11 cellular contexts compared by ENCODE assay signal in the genomic region with DNA sequence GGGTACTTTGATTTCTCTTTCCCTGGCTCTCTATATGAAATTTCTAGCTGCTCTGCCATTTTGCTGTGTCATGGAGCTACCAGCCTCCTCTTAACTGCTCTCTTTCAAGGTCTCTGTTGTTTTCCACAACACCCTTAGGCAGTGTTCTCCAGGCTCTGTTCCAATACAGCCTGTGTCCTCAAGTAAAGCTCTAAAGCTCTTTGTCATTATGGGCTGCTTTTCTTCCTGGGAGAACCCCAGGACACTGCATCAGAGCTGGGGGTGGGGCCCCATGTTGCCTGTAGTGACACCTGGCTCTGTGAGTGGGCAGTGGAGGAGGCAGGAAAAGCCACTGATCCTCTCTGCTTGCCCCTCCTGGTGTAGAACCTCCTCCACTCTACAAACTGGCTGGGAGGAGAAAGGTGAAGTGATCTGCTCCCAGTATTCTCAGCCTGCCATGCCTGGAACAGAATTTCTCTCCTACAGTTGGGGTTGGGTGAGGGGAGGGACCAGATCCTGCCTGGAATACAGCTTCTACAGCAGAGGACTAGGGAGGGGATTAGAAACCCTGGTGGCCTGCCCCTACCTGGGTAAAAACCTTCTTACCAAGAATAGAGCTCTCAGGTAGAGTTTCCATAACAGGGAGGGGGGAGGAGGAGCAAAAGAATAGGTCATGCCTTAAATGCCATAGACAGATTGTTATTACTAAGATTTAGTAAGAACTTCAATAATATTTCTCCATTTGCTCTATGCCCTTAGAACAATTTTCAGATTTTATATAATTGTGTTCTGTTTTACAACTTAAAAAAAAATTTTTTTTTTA. TPM values are rescaled to one million over a fixed set of nuclear protein-coding genes. Genes with fewer than 3 reads are reported as not detected.
DNase-seq lines count a peak whose midpoint lies in the region; ATAC-seq and TF ChIP-seq lines count a peak whose summit lies in the region.
"Had no signal": no experiment of that assay in that cellular context is flagged by ENCODE, and none has a peak within 500 bp of the region (broad histone marks: within the 10 kb centered on the region; RNA-seq: fewer than 3 reads in every experiment).

No MANE protein-coding gene starts in this region.

- no peaks in the 10 kb centered on the region for H3K9me3 ChIP-seq in SK-N-MC (ENCODE audit: low read depth, low read length)
- no peaks in the 10 kb centered on the region for H3K9me3 ChIP-seq in testis

- H3K27ac Mint-ChIP-seq in activated naive CD4-positive, alpha-beta T cell treated with anti-CD3 and anti-CD28 coated beads for 36 hours, result no peak overlapping the region
- H3K27ac Mint-ChIP-seq: B cell, immature natural killer cell had no signal

- no peak for TF ChIP-seq CTCF in testis (IDR thresholded peaks at IDR 0.05)

- H3K4me3 ChIP-seq in SK-N-MC, result peak overlapping the region; percentile 20; the same call in 1 of the 2 replicates
- H3K4me3 ChIP-seq in testis, result no peak overlapping the region

- H3K4me1 ChIP-seq in testis, result peaks cover 4% of the 10 kb centered on the region

- DNase-seq in activated naive CD4-positive, alpha-beta T cell treated with anti-CD3 and anti-CD28 coated beads for 36 hours, result peak; percentile 48
- DNase-seq in activated naive CD4-positive, alpha-beta T cell treated with Interleukin-2 at 50 U/mL for 16 hours, result no peak
- DNase-seq in SK-N-MC (ENCODE audit: low read depth, low spot score) (peak; percentile 45), iPS DF 4.7 (ENCODE audit: extremely low read depth, low spot score) (peak; percentile 44), testis (peak; percentile 18), GM03348 (ENCODE audit: low spot score) (no peak), NOMO-1 treated with DMSO at 0.1 percent for 48 hours (lab: John Stamatoyannopoulos, UW; ENCODE audit: unreplicated experiment) (no peak)
- DNase-seq: immature natural killer cell, NCI-H2227 treated with DMSO at 0.1 percent for 48 hours had no signal

- TF ChIP-seq POLR2A in testis (IDR thresholded peaks at IDR 0.05), result no peak

- peaks cover 4% of the 10 kb centered on the region for H3K9me3 Mint-ChIP-seq in activated naive CD4-positive, alpha-beta T cell treated with anti-CD3 and anti-CD28 coated beads for 36 hours
- H3K9me3 Mint-ChIP-seq: immature natural killer cell had no signal

- no peak for ATAC-seq in GM21447 (IDR thresholded peaks at IDR 0.05; ENCODE audit: unreplicated experiment)

- no peaks in the 10 kb centered on the region for H3K36me3 ChIP-seq in SK-N-MC (ENCODE audit: insufficient read depth, low read length)
- no peaks in the 10 kb centered on the region for H3K36me3 ChIP-seq in testis (ENCODE audit: low read depth, missing control alignments)

- H3K27me3 ChIP-seq in testis, result no peaks in the 10 kb centered on the region

- no peak overlapping the region for H3K4me3 Mint-ChIP-seq in activated naive CD4-positive, alpha-beta T cell treated with anti-CD3 and anti-CD28 coated beads for 36 hours
- H3K4me3 Mint-ChIP-seq: B cell, immature natural killer cell had no signal

- H3K4me1 Mint-ChIP-seq in activated naive CD4-positive, alpha-beta T cell treated with anti-CD3 and anti-CD28 coated beads for 36 hours (ENCODE audit: low read depth), result peaks cover 7% of the 10 kb centered on the region
- H3K4me1 Mint-ChIP-seq: B cell, immature natural killer cell had no signal

- H3K36me3 Mint-ChIP-seq in activated naive CD4-positive, alpha-beta T cell treated with anti-CD3 and anti-CD28 coated beads for 36 hours (ENCODE audit: low read depth), result no peaks in the 10 kb centered on the region
- H3K36me3 Mint-ChIP-seq: immature natural killer cell had no signal

- H3K27me3 Mint-ChIP-seq in activated naive CD4-positive, alpha-beta T cell treated with anti-CD3 and anti-CD28 coated beads for 36 hours (ENCODE audit: low read depth), result no peaks in the 10 kb centered on the region
- H3K27me3 Mint-ChIP-seq: B cell had no signal

- intact Hi-C loops in activated naive CD4-positive, alpha-beta T cell treated with anti-CD3 and anti-CD28 coated beads for 36 hours (cut with micrococcal nuclease), result no loop called here
- intact Hi-C loops in testis (cut with DNase I; ENCODE audit: low total_unique reads), result no loop called here

- peak overlapping the region; percentile 44 for H3K9ac ChIP-seq in SK-N-MC (ENCODE audit: insufficient read length)

- CTCF ChIA-PET in activated naive CD4-positive, alpha-beta T cell treated with anti-CD3 and anti-CD28 coated beads for 36 hours (lab: Charles Lee), result interaction anchor here (0.9 to 1.0 kb wide), 2 partner anchors 19 to 134 kb away, joined by 3 read pairs; no protein-coding TSS in a partner anchor

- peak overlapping the region; percentile 93 for H3K27ac ChIP-seq in SK-N-MC
- no peak overlapping the region for H3K27ac ChIP-seq in testis

RNA-seq across cellular contexts. Expression of a gene that starts 33.7 kb away (rescaled TPM):
- 1 to 10 TPM; 7.2 to 7.9 TPM for total RNA-seq in activated naive CD4-positive, alpha-beta T cell treated with anti-CD3 and anti-CD28 coated beads for 36 hours
- 10 to 100 TPM; 25.7 to 35.7 TPM for total RNA-seq in testis
- 35.9 TPM for polyA plus RNA-seq in testis (ENCODE audit: insufficient read depth, low read depth, low replicate concordance)

RNA-seq across cellular contexts. Expression of a gene that starts 55.9 kb away (rescaled TPM):
- 10 to 100 TPM; 65.7 to 66.4 TPM for total RNA-seq in activated naive CD4-positive, alpha-beta T cell treated with anti-CD3 and anti-CD28 coated beads for 36 hours
- total RNA-seq in testis, result 10 to 100 TPM; 52.5 to 55.5 TPM
- 62.8 TPM for polyA plus RNA-seq in testis (ENCODE audit: insufficient read depth, low read depth, low replicate concordance)

Comparison
In these comparisons a context has a peak if more than half of its experiments do, and no peak if none do; other contexts are left out.
1. DNase-seq: peak in activated naive CD4-positive, alpha-beta T cell treated with anti-CD3 and anti-CD28 coated beads for 36 hours (single experiment), SK-N-MC (single experiment), iPS DF 4.7 (single experiment) and testis (single experiment); none in activated naive CD4-positive, alpha-beta T cell treated with Interleukin-2 at 50 U/mL for 16 hours (single experiment), GM03348 (single experiment) and NOMO-1 treated with DMSO at 0.1 percent for 48 hours (single experiment).